Comparison of ENCODE assay signal across 13 cellular contexts in genomic region chr9:132181796-132182521, GRCh38. TPM values are rescaled to one million over a fixed set of nuclear protein-coding genes. Genes with fewer than 3 reads are reported as not detected.
A peak's percentile ranks its signal among the peaks of the same experiment; 100 is the strongest.
DNase-seq lines count a peak whose midpoint lies in the region; ATAC-seq and TF ChIP-seq lines count a peak whose summit lies in the region.
"Had no signal": no experiment of that assay in that cellular context is flagged by ENCODE, and none has a peak within 500 bp of the region (broad histone marks: within the 10 kb centered on the region; RNA-seq: fewer than 3 reads in every experiment).

No MANE protein-coding gene starts in this region.

- TF ChIP-seq CTCF in WERI-Rb-1 (IDR thresholded peaks at IDR 0.05; ENCODE audit: low read depth, low read length): no peak
- TF ChIP-seq CTCF in left ventricle myocardium inferior (IDR thresholded peaks at IDR 0.05; ENCODE audit: borderline replicate concordance): no peak

- intact Hi-C loops in left ventricle myocardium inferior (cut with micrococcal nuclease): no loop called here

- H3K36me3 ChIP-seq in HAP-1 (replicated peaks): no peaks in the 10 kb centered on the region
- peaks cover 21% of the 10 kb centered on the region for H3K36me3 ChIP-seq in WERI-Rb-1
- H3K36me3 ChIP-seq in left ventricle myocardium inferior: no peaks in the 10 kb centered on the region

- no peak overlapping the region for H3K4me3 ChIP-seq in HAP-1
- no peak overlapping the region for H3K4me3 ChIP-seq in WERI-Rb-1 (ENCODE audit: low read depth, low read length)
- H3K4me3 ChIP-seq in left ventricle myocardium inferior: no peak overlapping the region
- H3K4me3 ChIP-seq: hepatocyte had no signal

- H3K27ac ChIP-seq in WERI-Rb-1: peak overlapping the region; percentile 81
- H3K27ac ChIP-seq in left ventricle myocardium inferior (replicated peaks): peak overlapping the region; percentile 67
- H3K27ac ChIP-seq: hepatocyte had no signal

- peak; percentile 82 to 86 for DNase-seq in HAP-1 (ENCODE audit: low spot score in 2 of 2)
- peak; percentile 79 for DNase-seq in WERI-Rb-1
- peak; percentile 58 for DNase-seq in left ventricle myocardium inferior
- peak; percentile 82 for DNase-seq in putamen (ENCODE audit: low spot score)
- DNase-seq in activated T-cell treated with anti-CD3 and anti-CD28 coated beads for 4 hours: no peak
- no peak for DNase-seq in stimulated activated naive B cell treated with anti-CD40 and anti-IgM and Interleukin-4, amounts not matched to agents 10 μg/mL and 1 μg/mL and 100 μg/mL, for 72 hours
- DNase-seq: activated CD4-positive, alpha-beta T cell treated with anti-CD3 and anti-CD28 coated beads, Interleukin-2, amount 10 ng/mL, durations not matched to agents 24 days and 14 days; CD8-positive, alpha-beta memory T cell; PC-3 had no signal

- no peaks in the 10 kb centered on the region for H3K36me3 Mint-ChIP-seq in stimulated activated naive B cell treated with anti-CD40 and anti-IgM and Interleukin-4, amounts not matched to agents 10 μg/mL and 1 μg/mL and 100 μg/mL, for 72 hours
- H3K36me3 Mint-ChIP-seq: CD8-positive, alpha-beta memory T cell had no signal

- H3K4me1 Mint-ChIP-seq in stimulated activated naive B cell treated with anti-CD40 and anti-IgM and Interleukin-4, amounts not matched to agents 10 μg/mL and 1 μg/mL and 100 μg/mL, for 72 hours: peaks cover 5 to 9% of the 10 kb centered on the region in 2 donors
- H3K4me1 Mint-ChIP-seq: CD8-positive, alpha-beta memory T cell had no signal

- no peak for ATAC-seq in HG03025 (IDR thresholded peaks at IDR 0.05; ENCODE audit: low FRiP score, unreplicated experiment)
- no peak for ATAC-seq in stimulated activated naive B cell treated with anti-CD40 and anti-IgM and Interleukin-4, amounts not matched to agents 10 μg/mL and 1 μg/mL and 100 μg/mL, for 72 hours (replicated peaks)
- no peak for ATAC-seq in HG03354 (IDR thresholded peaks at IDR 0.05; ENCODE audit: poor library complexity, severe bottlenecking, unreplicated experiment)
- ATAC-seq: PC-3 had no signal

- in situ Hi-C loops in HAP-1 (cut with MboI; ENCODE audit: low sequenced_read_pairs): no loop called here

- H3K4me1 ChIP-seq in HAP-1: peaks cover 11% of the 10 kb centered on the region
- peaks cover 15% of the 10 kb centered on the region for H3K4me1 ChIP-seq in left ventricle myocardium inferior

- H3K27me3 Mint-ChIP-seq in stimulated activated naive B cell treated with anti-CD40 and anti-IgM and Interleukin-4, amounts not matched to agents 10 μg/mL and 1 μg/mL and 100 μg/mL, for 72 hours: peaks cover 43 to 77% of the 10 kb centered on the region in 2 donors

- no peaks in the 10 kb centered on the region for H3K9me3 Mint-ChIP-seq in stimulated activated naive B cell treated with anti-CD40 and anti-IgM and Interleukin-4, amounts not matched to agents 10 μg/mL and 1 μg/mL and 100 μg/mL, for 72 hours
- H3K9me3 Mint-ChIP-seq: activated CD4-positive, alpha-beta T cell treated with anti-CD3 and anti-CD28 coated beads, Interleukin-2, amount 10 ng/mL, durations not matched to agents 24 days and 14 days; activated T-helper 1 cell treated with anti-CD3 and anti-CD28 coated beads, Interleukin-12 subunit alpha, Interleukin-12 subunit beta, Interleukin-2, Interleukin-4 antibody, amounts not matched to agents 30 ng/mL and 10 ng/mL and 1 ng/mL, durations not matched to agents 14 hours and 24 hours and 36 hours; CD8-positive, alpha-beta memory T cell had no signal

- H3K27me3 ChIP-seq in HAP-1 (ENCODE audit: low read depth): no peaks in the 10 kb centered on the region
- H3K27me3 ChIP-seq in WERI-Rb-1 (ENCODE audit: insufficient read depth, low read depth, severe bottlenecking): no peaks in the 10 kb centered on the region
- H3K27me3 ChIP-seq in left ventricle myocardium inferior (ENCODE audit: low read depth): peaks cover 69% of the 10 kb centered on the region

- no peaks in the 10 kb centered on the region for H3K9me3 ChIP-seq in HAP-1
- H3K9me3 ChIP-seq in WERI-Rb-1 (ENCODE audit: severe bottlenecking): no peaks in the 10 kb centered on the region
- no peaks in the 10 kb centered on the region for H3K9me3 ChIP-seq in left ventricle myocardium inferior (replicated peaks)

- H3K4me3 Mint-ChIP-seq in stimulated activated naive B cell treated with anti-CD40 and anti-IgM and Interleukin-4, amounts not matched to agents 10 μg/mL and 1 μg/mL and 100 μg/mL, for 72 hours: no peak overlapping the region
- H3K4me3 Mint-ChIP-seq: activated CD4-positive, alpha-beta T cell treated with anti-CD3 and anti-CD28 coated beads, Interleukin-2, amount 10 ng/mL, durations not matched to agents 24 days and 14 days; activated T-helper 1 cell treated with anti-CD3 and anti-CD28 coated beads, Interleukin-12 subunit alpha, Interleukin-12 subunit beta, Interleukin-2, Interleukin-4 antibody, amounts not matched to agents 30 ng/mL and 10 ng/mL and 1 ng/mL, durations not matched to agents 14 hours and 24 hours and 36 hours; CD8-positive, alpha-beta memory T cell had no signal

- no peak overlapping the region for H3K27ac Mint-ChIP-seq in stimulated activated naive B cell treated with anti-CD40 and anti-IgM and Interleukin-4, amounts not matched to agents 10 μg/mL and 1 μg/mL and 100 μg/mL, for 72 hours
- H3K27ac Mint-ChIP-seq: activated CD4-positive, alpha-beta T cell treated with anti-CD3 and anti-CD28 coated beads, Interleukin-2, amount 10 ng/mL, durations not matched to agents 24 days and 14 days; activated T-helper 1 cell treated with anti-CD3 and anti-CD28 coated beads, Interleukin-12 subunit alpha, Interleukin-12 subunit beta, Interleukin-2, Interleukin-4 antibody, amounts not matched to agents 30 ng/mL and 10 ng/mL and 1 ng/mL, durations not matched to agents 14 hours and 24 hours and 36 hours had no signal

RNA-seq across cellular contexts. Expression of gene NTNG2, which starts 20.1 kb away (rescaled TPM):
- total RNA-seq in left ventricle myocardium inferior: 1.9 TPM

Comparison
In these comparisons a context has a peak if more than half of its experiments do, and no peak if none do; other contexts are left out.
1. DNase-seq: peak in HAP-1 (2 of 2), WERI-Rb-1 (single experiment), left ventricle myocardium inferior (single experiment) and putamen (single experiment); none in activated T-cell treated with anti-CD3 and anti-CD28 coated beads for 4 hours (single experiment) and stimulated activated naive B cell treated with anti-CD40 and anti-IgM and Interleukin-4, amounts not matched to agents 10 μg/mL and 1 μg/mL and 100 μg/mL, for 72 hours (single experiment).